ENCODE assay signal across 23 cellular contexts in the genomic region with DNA sequence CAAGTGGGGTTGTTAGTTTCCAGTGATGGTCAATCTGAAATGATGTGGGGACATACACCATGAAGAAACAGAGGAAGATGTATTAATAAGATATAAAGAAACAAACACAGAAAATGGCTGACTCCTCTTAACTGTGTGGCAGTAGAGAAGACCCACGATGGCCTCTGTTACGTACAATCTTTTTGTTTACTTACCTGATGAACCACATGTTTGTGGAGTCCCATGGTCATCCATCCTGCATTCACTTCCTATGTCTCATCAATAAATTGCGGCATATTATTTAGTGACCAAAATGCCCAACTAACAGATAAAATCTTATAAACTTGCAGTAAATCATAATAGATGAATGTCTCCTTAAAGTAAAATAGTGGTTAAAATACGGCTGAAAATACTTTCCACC.
DNase-seq lines count a peak whose midpoint lies in the region; ATAC-seq, FAIRE-seq and TF ChIP-seq lines count a peak whose summit lies in the region.
"Had no signal": no experiment of that assay in that cellular context is flagged by ENCODE, and none has a peak within 500 bp of the region (broad histone marks: within the 10 kb centered on the region; RNA-seq: fewer than 3 reads in every experiment).

No MANE protein-coding gene starts in this region.

- H3K9ac ChIP-seq in H1 (replicated peaks in 1 of 4; ENCODE audit: extremely low read depth in 1 of 4, low read depth in 3 of 4, low read length in 3 of 4) (no peak overlapping the region), neural progenitor cell (no peak overlapping the region)
- H3K9ac ChIP-seq: BLaER1 had no signal

- no peak overlapping the region for H2BK15ac ChIP-seq in H1 (ENCODE audit: low read length)

- H3K27me3 Mint-ChIP-seq in GM23338 (ENCODE audit: insufficient read depth, low read depth, poor library complexity) (no peaks in the 10 kb centered on the region), neural progenitor cell (ENCODE audit: insufficient read depth, low read depth) (peaks cover 2% of the 10 kb centered on the region)
- H3K27me3 Mint-ChIP-seq: B cell; CD4-positive, alpha-beta memory T cell; CD4-positive, CD25-positive, alpha-beta regulatory T cell; CD8-positive, alpha-beta memory T cell had no signal

- no peak overlapping the region for H3K56ac ChIP-seq in H1 (replicated peaks; ENCODE audit: insufficient read length, low read depth, low read length)

- H3K36me3 ChIP-seq in GM23338 (ENCODE audit: insufficient read depth) (no peaks in the 10 kb centered on the region), H1 (ENCODE audit: control insufficient read depth in 2 of 4, insufficient read depth in 4 of 4, low read length in 3 of 4) (no peaks in the 10 kb centered on the region), neural progenitor cell (no peaks in the 10 kb centered on the region)
- H3K36me3 ChIP-seq: BLaER1 had no signal

- TF ChIP-seq EP300 in H1 (IDR thresholded peaks at IDR 0.05; ENCODE audit: borderline replicate concordance in 1 of 2, low read depth in 2 of 2, low read length in 2 of 2) = no peak

- H4K20me1 ChIP-seq in GM23338 (replicated peaks; ENCODE audit: insufficient read depth) (no peaks in the 10 kb centered on the region), H1 (replicated peaks in 1 of 2; ENCODE audit: control insufficient read depth in 1 of 2, insufficient read depth in 2 of 2, low read length in 2 of 2) (no peaks in the 10 kb centered on the region), neural progenitor cell (ENCODE audit: low read depth) (no peaks in the 10 kb centered on the region)
- H4K20me1 ChIP-seq: BLaER1 had no signal

- no peak overlapping the region for H3K4ac ChIP-seq in H1 (replicated peaks; ENCODE audit: insufficient read length, low read depth, low read length)

- H4K91ac ChIP-seq in H1 (replicated peaks; ENCODE audit: insufficient read length, low read length) = no peak overlapping the region

- H3K4me1 Mint-ChIP-seq in GM23338 (no peaks in the 10 kb centered on the region), neural progenitor cell (peaks cover 7% of the 10 kb centered on the region)
- H3K4me1 Mint-ChIP-seq: B cell; CD14-positive monocyte; CD4-positive, alpha-beta memory T cell; CD4-positive, CD25-positive, alpha-beta regulatory T cell; CD8-positive, alpha-beta memory T cell had no signal

- H3K4me3 ChIP-seq in GM23338 (no peak overlapping the region), H1 (ENCODE audit: extremely low read depth in 1 of 4, insufficient read depth in 2 of 4, low read depth in 3 of 4, low read length in 4 of 4) (no peak overlapping the region), neural progenitor cell (no peak overlapping the region)
- H3K4me3 ChIP-seq: A549, BLaER1, GM12878 had no signal

- no peak overlapping the region for H2BK5ac ChIP-seq in H1 (ENCODE audit: low read depth, low read length)

- ATAC-seq in GM23338 = no peak
- ATAC-seq: A549, GM12878 had no signal

- H3K14ac ChIP-seq in H1 (ENCODE audit: insufficient read length) = no peak overlapping the region

- H3K9me3 ChIP-seq in H1 (ENCODE audit: insufficient read depth in 2 of 2, low read depth in 1 of 2, low read length in 1 of 2) (peaks cover 6 to 9% of the 10 kb centered on the region in 2 experiments; a peak in 3 of 4 replicates), neural progenitor cell (ENCODE audit: low read depth) (no peaks in the 10 kb centered on the region)
- H3K9me3 ChIP-seq: A549 had no signal

- no peak for TF ChIP-seq POLR2A in H1 (IDR thresholded peaks at IDR 0.05; ENCODE audit: control extremely low read depth in 1 of 2, low read depth in 2 of 2, low read length in 2 of 2)

- no peak overlapping the region for H3K4me2 ChIP-seq in GM23338
- no peak overlapping the region for H3K4me2 ChIP-seq in H1 (ENCODE audit: insufficient read depth in 1 of 2, low read depth in 2 of 2, low read length in 2 of 2)
- no peak overlapping the region for H3K4me2 ChIP-seq in neural progenitor cell
- H3K4me2 ChIP-seq: A549, BLaER1 had no signal

- H4K8ac ChIP-seq in H1 (ENCODE audit: extremely low read depth, insufficient read depth, low read length) = no peak overlapping the region

- no peak for FAIRE-seq in H1 (lab: Jason Lieb, UNC)
- FAIRE-seq: A549, GM12878, GM12892, GM18507 had no signal

- H3K23ac ChIP-seq in H1 (ENCODE audit: insufficient read length) = no peak overlapping the region

- H3K27ac ChIP-seq in GM23338 (ENCODE audit: low read depth) = no peak overlapping the region
- H3K27ac ChIP-seq in H1 (ENCODE audit: low read depth, low read length) = no peak overlapping the region
- no peak overlapping the region for H3K27ac ChIP-seq in neural progenitor cell
- H3K27ac ChIP-seq: 22Rv1, A549, BLaER1 had no signal

- H3K4me1 ChIP-seq in GM23338 (ENCODE audit: insufficient read depth) (no peaks in the 10 kb centered on the region), H1 (replicated peaks in 1 of 4; ENCODE audit: control insufficient read depth in 3 of 4, insufficient read depth in 4 of 4, low read length in 3 of 4) (no peaks in the 10 kb centered on the region), neural progenitor cell (no peaks in the 10 kb centered on the region)
- H3K4me1 ChIP-seq: A549, BLaER1 had no signal

- H3K9me3 Mint-ChIP-seq in GM23338 = peaks cover 18% of the 10 kb centered on the region
- H3K9me3 Mint-ChIP-seq in neural progenitor cell = peaks cover 13% of the 10 kb centered on the region

- H2AFZ ChIP-seq in GM23338 = 0 out of 2 replicates have a peak overlapping the region, but pooled peaks have one; percentile 9
- H2AFZ ChIP-seq in H1 (ENCODE audit: low read length) = peak overlapping the region; percentile 33; the same call in 1 of the 2 replicates
- peak overlapping the region; percentile 13 for H2AFZ ChIP-seq in neural progenitor cell (replicated peaks)

- no peaks in the 10 kb centered on the region for H3K23me2 ChIP-seq in H1 (ENCODE audit: low read depth, low read length)

- H3K4me3 Mint-ChIP-seq in GM23338 (no peak overlapping the region), neural progenitor cell (no peak overlapping the region)
- H3K4me3 Mint-ChIP-seq: B cell; CD14-positive monocyte; CD4-positive, alpha-beta memory T cell; CD4-positive, CD25-positive, alpha-beta regulatory T cell; CD8-positive, alpha-beta memory T cell had no signal

- no peak for DNase-seq in GM23338 (ENCODE audit: low spot score)
- DNase-seq in H1 (ENCODE audit: low read depth in 1 of 2, low spot score in 2 of 2) = no peak
- DNase-seq in neural progenitor cell (ENCODE audit: low spot score) = no peak
- DNase-seq in occipital lobe (lab: John Stamatoyannopoulos, UW) = no peak
- no peak for DNase-seq in DMS53 treated with DMSO at 0.1 percent for 48 hours (lab: John Stamatoyannopoulos, UW; ENCODE audit: unreplicated experiment)
- DNase-seq: AML-193; C1 segment of cervical spinal cord; CD4-positive, alpha-beta memory T cell; CD4-positive, CD25-positive, alpha-beta regulatory T cell; CD8-positive, alpha-beta memory T cell; COR-L47; DMS79; DND-41; EL; GDM1 had no signal

- H4K5ac ChIP-seq in H1 (ENCODE audit: insufficient read length, low read depth, low read length) = no peak overlapping the region

- no peaks in the 10 kb centered on the region for H3F3A ChIP-seq in GM23338 (replicated peaks; ENCODE audit: low read depth)
- no peaks in the 10 kb centered on the region for H3F3A ChIP-seq in neural progenitor cell (ENCODE audit: low read depth)

- H3K18ac ChIP-seq in H1 (ENCODE audit: extremely low read depth, low read length) = no peak overlapping the region

- no peak overlapping the region for H2BK20ac ChIP-seq in H1 (ENCODE audit: low read length)

- H3K79me1 ChIP-seq in H1 (ENCODE audit: low read depth, low read length) = no peaks in the 10 kb centered on the region

- H2BK120ac ChIP-seq in H1 (replicated peaks; ENCODE audit: low read depth, low read length) = no peak overlapping the region

- WGBS in H1 (ENCODE audit: extremely low coverage in 1 of 2, insufficient coverage in 1 of 2, insufficient read length in 1 of 2, insufficient replicate concordance in 2 of 2, low coverage in 1 of 2, low lambda C conversion rate in 2 of 2, missing lambda C conversion rate in 1 of 2), 2 experiments = 90% methylated on average over 4 of the region's 4 CpGs; no CpG with 5 or more reads in 1 of the 2 experiments

- no peaks in the 10 kb centered on the region for H3K79me2 ChIP-seq in GM23338 (replicated peaks; ENCODE audit: insufficient read depth)
- H3K79me2 ChIP-seq in H1 (ENCODE audit: control insufficient read depth in 1 of 2, insufficient read depth in 2 of 2, low read length in 2 of 2) = no peaks in the 10 kb centered on the region
- H3K79me2 ChIP-seq in neural progenitor cell (ENCODE audit: low read depth) = no peaks in the 10 kb centered on the region

- H3K9me2 ChIP-seq in GM23338 (ENCODE audit: insufficient read depth) = no peaks in the 10 kb centered on the region

- H3K36me3 Mint-ChIP-seq in GM23338 (ENCODE audit: low read depth) (peaks cover 11% of the 10 kb centered on the region; the same call in 2 of the 3 replicates), neural progenitor cell (no peaks in the 10 kb centered on the region)
- H3K36me3 Mint-ChIP-seq: CD14-positive monocyte; CD4-positive, alpha-beta memory T cell; CD4-positive, CD25-positive, alpha-beta regulatory T cell; CD8-positive, alpha-beta memory T cell had no signal

- POLR2A ChIA-PET in H1 (lab: Charles Lee; ENCODE audit: partially characterized antibody) = no interaction called here

- H3K27ac Mint-ChIP-seq in GM23338 = no peak overlapping the region
- no peak overlapping the region for H3K27ac Mint-ChIP-seq in neural progenitor cell
- H3K27ac Mint-ChIP-seq: B cell; CD14-positive monocyte; CD4-positive, alpha-beta memory T cell; CD4-positive, CD25-positive, alpha-beta regulatory T cell; CD8-positive, alpha-beta memory T cell had no signal

- TF ChIP-seq CTCF in GM23338 (conservative IDR thresholded peaks at IDR 0.05; ENCODE audit: low read depth in 2 of 2) (no peak), H1 (IDR thresholded peaks at IDR 0.05; ENCODE audit: control extremely low read depth in 1 of 3, insufficient read depth in 1 of 3, low read depth in 1 of 3, low read length in 3 of 3) (no peak), neural progenitor cell (IDR thresholded peaks at IDR 0.05) (no peak)

- H2BK12ac ChIP-seq in H1 (ENCODE audit: low read depth, low read length) = no peak overlapping the region

- CTCF ChIA-PET in H1 (lab: Charles Lee; ENCODE audit: partially characterized antibody) = no interaction called here

- no peak for TF ChIP-seq RAD21 in H1 (IDR thresholded peaks at IDR 0.05 in 1 of 2, conservative IDR thresholded peaks at IDR 0.05 in 1 of 2; ENCODE audit: low read depth in 2 of 2, low read length in 2 of 2)

- no peak overlapping the region for H2AK5ac ChIP-seq in H1 (ENCODE audit: low read depth, low read length)

- H3K27me3 ChIP-seq in GM23338 (ENCODE audit: insufficient read depth) (no peaks in the 10 kb centered on the region), H1 (replicated peaks in 1 of 4; ENCODE audit: control insufficient read depth in 3 of 4, extremely low read depth in 1 of 4, insufficient read depth in 3 of 4, low read length in 3 of 4) (no peaks in the 10 kb centered on the region), neural progenitor cell (no peaks in the 10 kb centered on the region)
- H3K27me3 ChIP-seq: BLaER1 had no signal

TF ChIP-seq in GM23338, 12 proteins besides CTCF, POLR2A, EP300 and RAD21:
- no peak for TF ChIP-seq EZH2phosphoT487 (IDR thresholded peaks at IDR 0.05; ENCODE audit: unreplicated experiment)

TF ChIP-seq in H1, 55 proteins besides CTCF, POLR2A, EP300 and RAD21 (continues in another document):
- TF ChIP-seq KDM4A (IDR thresholded peaks at IDR 0.05; ENCODE audit: low read depth, low read length, severe bottlenecking) (no peak), NRF1 (IDR thresholded peaks at IDR 0.05; ENCODE audit: low read depth, low read length) (no peak)
